In genomic region chr3:150759319-150759718, GRCh38 we compare ENCODE assay signal across 12 cellular contexts. TPM values are rescaled to one million over a fixed set of nuclear protein-coding genes. Genes with fewer than 3 reads are reported as not detected.
DNase-seq lines count a peak whose midpoint lies in the region; ATAC-seq and TF ChIP-seq lines count a peak whose summit lies in the region.
"Had no signal": no experiment of that assay in that cellular context is flagged by ENCODE, and none has a peak within 500 bp of the region (broad histone marks: within the 10 kb centered on the region; RNA-seq: fewer than 3 reads in every experiment).

No MANE protein-coding gene starts in this region.

- peaks cover 18 to 28% of the 10 kb centered on the region in 2 donors for H3K4me1 ChIP-seq in naive thymus-derived CD4-positive, alpha-beta T cell (ENCODE audit: control insufficient read depth in 2 of 2, insufficient read depth in 2 of 2, low read length in 2 of 2)

- no peaks in the 10 kb centered on the region for H3K27me3 ChIP-seq in naive thymus-derived CD4-positive, alpha-beta T cell (ENCODE audit: control insufficient read depth in 2 of 2, insufficient read depth in 2 of 2, low read length in 2 of 2)
- peaks cover 6% of the 10 kb centered on the region for H3K27me3 ChIP-seq in H7 (ENCODE audit: control insufficient read depth, insufficient read depth, low read length)
- H3K27me3 ChIP-seq: ascending aorta, MG63 had no signal

- H3K27ac Mint-ChIP-seq in CD14-positive monocyte, result peak overlapping the region in 5 of 7 donors; percentile 16 to 97 (median 89)
- H3K27ac Mint-ChIP-seq in activated naive CD8-positive, alpha-beta T cell treated with anti-CD3 and anti-CD28 coated beads, Interleukin-2, amount 50 U/mL, for 24 hours, result peak overlapping the region; percentile 92
- peak overlapping the region in 6 of 9 donors; percentile 88 to 100 (median 96) for H3K27ac Mint-ChIP-seq in naive thymus-derived CD4-positive, alpha-beta T cell

- H3K36me3 Mint-ChIP-seq in CD14-positive monocyte, result peaks cover 17 to 18% of the 10 kb centered on the region in 2 donors
- peaks cover 74% of the 10 kb centered on the region for H3K36me3 Mint-ChIP-seq in activated naive CD8-positive, alpha-beta T cell treated with anti-CD3 and anti-CD28 coated beads, Interleukin-2, amount 50 U/mL, for 24 hours (ENCODE audit: low read depth)
- H3K36me3 Mint-ChIP-seq in naive thymus-derived CD4-positive, alpha-beta T cell, result peaks cover 0 to 35% (median 9%) of the 10 kb centered on the region in 5 donors

- CTCF ChIA-PET in naive thymus-derived CD4-positive, alpha-beta T cell (lab: Charles Lee), result interaction anchor here (0.6 to 2.0 kb wide), 3 partner anchors 29 to 405 kb away, joined by 3 to 5 read pairs (median 3); no protein-coding TSS in a partner anchor

- no peak overlapping the region for H3K4me3 Mint-ChIP-seq in CD14-positive monocyte
- H3K4me3 Mint-ChIP-seq in activated naive CD8-positive, alpha-beta T cell treated with anti-CD3 and anti-CD28 coated beads, Interleukin-2, amount 50 U/mL, for 24 hours, result peak overlapping the region; percentile 94
- H3K4me3 Mint-ChIP-seq in naive thymus-derived CD4-positive, alpha-beta T cell, result peak overlapping the region in 9 of 10 donors; percentile 86 to 98 (median 94)

- POLR2A ChIA-PET in naive thymus-derived CD4-positive, alpha-beta T cell (lab: Charles Lee), result interaction anchor here (0.8 to 6.5 kb wide), 3 partner anchors 17 to 220 kb away, joined by 3 to 40 read pairs (median 4); partner anchors contain the start of gene SELENOT

- TF ChIP-seq CTCF in CD14-positive monocyte (IDR thresholded peaks at IDR 0.05), result no peak

- intact Hi-C loops in CD14-positive monocyte (cut with micrococcal nuclease), result no loop called here
- intact Hi-C loops in naive thymus-derived CD4-positive, alpha-beta T cell (cut with micrococcal nuclease), result no loop called here

- peaks cover 57% of the 10 kb centered on the region for H3K4me1 Mint-ChIP-seq in CD14-positive monocyte
- H3K4me1 Mint-ChIP-seq in activated naive CD8-positive, alpha-beta T cell treated with anti-CD3 and anti-CD28 coated beads, Interleukin-2, amount 50 U/mL, for 24 hours, result peaks cover 60% of the 10 kb centered on the region
- H3K4me1 Mint-ChIP-seq in naive thymus-derived CD4-positive, alpha-beta T cell, result peaks cover 38 to 72% (median 62%) of the 10 kb centered on the region in 7 donors

- H3K36me3 ChIP-seq in naive thymus-derived CD4-positive, alpha-beta T cell (ENCODE audit: control insufficient read depth in 2 of 3, insufficient read depth in 3 of 3, low read length in 3 of 3), result peaks cover 0 to 3% (median 0%) of the 10 kb centered on the region in 3 experiments
- H3K36me3 ChIP-seq in H7 (replicated peaks; ENCODE audit: control insufficient read depth, insufficient read depth, low read length), result no peaks in the 10 kb centered on the region
- H3K36me3 ChIP-seq: ascending aorta had no signal

- H3K4me3 ChIP-seq in naive thymus-derived CD4-positive, alpha-beta T cell (ENCODE audit: low read length), result peak overlapping the region; percentile 81
- no peak overlapping the region for H3K4me3 ChIP-seq in H7 (ENCODE audit: insufficient read depth, low read depth, low read length)

- H3K9me3 Mint-ChIP-seq in CD14-positive monocyte, result peaks cover 0 to 2% (median 0%) of the 10 kb centered on the region in 7 donors
- no peaks in the 10 kb centered on the region for H3K9me3 Mint-ChIP-seq in activated naive CD8-positive, alpha-beta T cell treated with anti-CD3 and anti-CD28 coated beads, Interleukin-2, amount 50 U/mL, for 24 hours
- peaks cover 0 to 1% (median 0%) of the 10 kb centered on the region in 11 donors for H3K9me3 Mint-ChIP-seq in naive thymus-derived CD4-positive, alpha-beta T cell

- ATAC-seq in HG02870 (IDR thresholded peaks at IDR 0.05; ENCODE audit: unreplicated experiment), result peak; percentile 13
- no peak for ATAC-seq in activated naive CD8-positive, alpha-beta T cell treated with anti-CD3 and anti-CD28 coated beads, Interleukin-2, amount 50 U/mL, for 24 hours
- ATAC-seq in naive thymus-derived CD4-positive, alpha-beta T cell, result no peak
- no peak for ATAC-seq in GM19324 (IDR thresholded peaks at IDR 0.05; ENCODE audit: low FRiP score, unreplicated experiment)
- no peak for ATAC-seq in GM18909 (IDR thresholded peaks at IDR 0.05; ENCODE audit: poor library complexity, unreplicated experiment)
- ATAC-seq in HG02884 (IDR thresholded peaks at IDR 0.05; ENCODE audit: unreplicated experiment), result no peak

- no peak for DNase-seq in CD14-positive monocyte (ENCODE audit: low spot score)
- DNase-seq in activated naive CD8-positive, alpha-beta T cell treated with anti-CD3 and anti-CD28 coated beads, Interleukin-2, amount 50 U/mL, for 24 hours, result no peak
- no peak for DNase-seq in naive thymus-derived CD4-positive, alpha-beta T cell
- no peak for DNase-seq in H7
- DNase-seq: kidney glomerular epithelial cell, MG63 had no signal

- H3K27me3 Mint-ChIP-seq in CD14-positive monocyte (ENCODE audit: low read depth in 3 of 3), result peaks cover 0 to 2% (median 0%) of the 10 kb centered on the region in 3 donors
- no peaks in the 10 kb centered on the region for H3K27me3 Mint-ChIP-seq in activated naive CD8-positive, alpha-beta T cell treated with anti-CD3 and anti-CD28 coated beads, Interleukin-2, amount 50 U/mL, for 24 hours
- no peaks in the 10 kb centered on the region for H3K27me3 Mint-ChIP-seq in naive thymus-derived CD4-positive, alpha-beta T cell

- H3K27ac ChIP-seq in naive thymus-derived CD4-positive, alpha-beta T cell (ENCODE audit: low read depth, low read length), result peak overlapping the region; percentile 99

- no peaks in the 10 kb centered on the region for H3K9me3 ChIP-seq in naive thymus-derived CD4-positive, alpha-beta T cell (ENCODE audit: control insufficient read depth in 2 of 3, low read length in 3 of 3)
- H3K9me3 ChIP-seq: ascending aorta, MG63 had no signal

RNA-seq across cellular contexts. Expression of gene SIAH2, which starts 3.6 kb away (rescaled TPM):
- 10 to 100 TPM; 24.6 to 43.5 TPM for polyA plus RNA-seq in CD14-positive monocyte
- total RNA-seq in naive thymus-derived CD4-positive, alpha-beta T cell, result 10 to 100 TPM; 19.8 to 39.2 (median 31.0) TPM
- polyA plus RNA-seq in naive thymus-derived CD4-positive, alpha-beta T cell, result 10 to 100 TPM; 13.9 to 23.1 TPM
- total RNA-seq in H7 (2014; rRNA removed; shearing (Covaris generic)), result 35.8 and 54.8 TPM in 2 replicates

RNA-seq across cellular contexts. Expression of gene ERICH6, which starts 55.6 kb away (rescaled TPM):
- not detected for polyA plus RNA-seq in CD14-positive monocyte
- 1 to 10 TPM in 1 of 5 experiments, under 1 TPM in 4; 0.24 to 1.4 (median 0.53) TPM for total RNA-seq in naive thymus-derived CD4-positive, alpha-beta T cell
- polyA plus RNA-seq in naive thymus-derived CD4-positive, alpha-beta T cell, result not detected
- 0.17 TPM in 1 of 2 replicates, not detected in the other for total RNA-seq in H7 (2014; rRNA removed; shearing (Covaris generic))
- total RNA-seq: ascending aorta, pulmonary artery endothelial cell had no signal

Comparison
In these comparisons a context has a peak if more than half of its experiments do, and no peak if none do; other contexts are left out.
1. H3K4me3 Mint-ChIP-seq: peak in activated naive CD8-positive, alpha-beta T cell treated with anti-CD3 and anti-CD28 coated beads, Interleukin-2, amount 50 U/mL, for 24 hours (single experiment) and naive thymus-derived CD4-positive, alpha-beta T cell (9 of 10); none in CD14-positive monocyte (0 of 2).
2. Peak in every context shown above with its lines, with median percentiles within 50 percentile points of each other: H3K27ac Mint-ChIP-seq.